31 cellular contexts compared by ENCODE assay signal in genomic region chr6:102115911-102116310, GRCh38.
"Had no signal": no experiment of that assay in that cellular context is flagged by ENCODE, and none has a peak within 500 bp of the region (broad histone marks: within the 10 kb centered on the region; RNA-seq: fewer than 3 reads in every experiment).

No MANE protein-coding gene starts in this region.

- H3K4me1 Mint-ChIP-seq: activated CD4-positive, alpha-beta T cell treated with anti-CD3 and anti-CD28 coated beads for 36 hours; activated CD4-positive, alpha-beta T cell treated with anti-CD3 and anti-CD28 coated beads, Interleukin-2, amount 10 ng/mL, durations not matched to agents 24 days and 14 days; activated CD8-positive, alpha-beta memory T cell treated with anti-CD3 and anti-CD28 coated beads, Interleukin-2, amount 10 ng/mL, durations not matched to agents 7 days and 5 days; activated naive CD4-positive, alpha-beta T cell treated with anti-CD3 and anti-CD28 coated beads, Interleukin-2, amount 50 U/mL, for 24 hours; activated naive CD8-positive, alpha-beta T cell treated with anti-CD3 and anti-CD28 coated beads for 36 hours; activated naive CD8-positive, alpha-beta T cell treated with anti-CD3 and anti-CD28 coated beads, Interleukin-2, amount 50 U/mL, for 24 hours had no signal

- H3K27ac ChIP-seq: adrenal gland, body of pancreas, cardiac muscle cell, colonic mucosa, gastrocnemius medialis, heart right ventricle had no signal

- H3K27ac Mint-ChIP-seq: activated CD4-positive, alpha-beta memory T cell treated with anti-CD3 and anti-CD28 coated beads for 36 hours; activated CD4-positive, alpha-beta T cell treated with anti-CD3 and anti-CD28 coated beads for 36 hours; activated CD4-positive, alpha-beta T cell treated with anti-CD3 and anti-CD28 coated beads, Interleukin-2, amount 10 ng/mL, durations not matched to agents 24 days and 14 days; activated CD8-positive, alpha-beta memory T cell treated with anti-CD3 and anti-CD28 coated beads, Interleukin-2, amount 10 ng/mL, durations not matched to agents 7 days and 5 days; activated CD8-positive, alpha-beta T cell treated with anti-CD3 and anti-CD28 coated beads, Interleukin-2, amount 10 ng/mL, durations not matched to agents 7 days and 5 days; activated naive CD4-positive, alpha-beta T cell treated with anti-CD3 and anti-CD28 coated beads for 36 hours; activated naive CD4-positive, alpha-beta T cell treated with anti-CD3 and anti-CD28 coated beads, Interleukin-2, amount 50 U/mL, for 24 hours; activated naive CD8-positive, alpha-beta T cell treated with anti-CD3 and anti-CD28 coated beads for 36 hours; activated naive CD8-positive, alpha-beta T cell treated with anti-CD3 and anti-CD28 coated beads, Interleukin-2, amount 50 U/mL, for 24 hours; activated T-helper 1 cell treated with anti-CD3 and anti-CD28 coated beads, Interleukin-12 subunit alpha, Interleukin-12 subunit beta, Interleukin-2, Interleukin-4 antibody, amounts not matched to agents 30 ng/mL and 10 ng/mL and 1 ng/mL, durations not matched to agents 14 hours and 24 hours and 36 hours; activated T-helper 2 cell treated with anti-CD3 and anti-CD28 coated beads, Interferon-gamma antibody, Interleukin-2, Interleukin-4, amounts not matched to agents 10 μg/mL and 5 μg/mL and 100 μg/mL, durations not matched to agents 14 hours and 24 hours and 36 hours had no signal

- H3K9me3 Mint-ChIP-seq: activated CD4-positive, alpha-beta memory T cell treated with anti-CD3 and anti-CD28 coated beads for 36 hours; activated T-helper 1 cell treated with anti-CD3 and anti-CD28 coated beads, Interleukin-12 subunit alpha, Interleukin-12 subunit beta, Interleukin-2, Interleukin-4 antibody, amounts not matched to agents 30 ng/mL and 10 ng/mL and 1 ng/mL, durations not matched to agents 14 hours and 24 hours and 36 hours had no signal

- H3K4me3 ChIP-seq: adrenal gland, body of pancreas, cardiac muscle cell, colonic mucosa, gastrocnemius medialis, heart right ventricle had no signal

- H3K36me3 Mint-ChIP-seq: activated CD4-positive, alpha-beta memory T cell treated with anti-CD3 and anti-CD28 coated beads for 36 hours; activated CD8-positive, alpha-beta memory T cell treated with anti-CD3 and anti-CD28 coated beads, Interleukin-2, amount 10 ng/mL, durations not matched to agents 7 days and 5 days; activated naive CD4-positive, alpha-beta T cell treated with anti-CD3 and anti-CD28 coated beads, Interleukin-2, amount 50 U/mL, for 24 hours; activated naive CD8-positive, alpha-beta T cell treated with anti-CD3 and anti-CD28 coated beads for 36 hours had no signal

- DNase-seq: activated CD4-positive, alpha-beta memory T cell treated with anti-CD3 and anti-CD28 coated beads for 36 hours; activated CD4-positive, alpha-beta T cell treated with anti-CD3 and anti-CD28 coated beads for 36 hours; activated CD4-positive, alpha-beta T cell treated with anti-CD3 and anti-CD28 coated beads, Interleukin-2, amount 10 ng/mL, durations not matched to agents 24 days and 14 days; activated CD4-positive, CD25-positive, alpha-beta regulatory T cell; activated CD4-positive, CD25-positive, alpha-beta regulatory T cell treated with anti-CD3 and anti-CD28 coated beads, Interleukin-2, amount 50 U/mL, for 72 hours; activated CD8-positive, alpha-beta memory T cell treated with anti-CD3 and anti-CD28 coated beads, Interleukin-2, amount 10 ng/mL, durations not matched to agents 7 days and 5 days; activated CD8-positive, alpha-beta memory T cell treated with anti-CD3 and anti-CD28 coated beads, Interleukin-2, amount 50 U/mL, for 4 hours; activated CD8-positive, alpha-beta T cell treated with anti-CD3 and anti-CD28 coated beads, Interleukin-2, amount 10 ng/mL, durations not matched to agents 7 days and 5 days; activated effector memory CD4-positive, alpha-beta T cell treated with anti-CD3 and anti-CD28 coated beads, Interleukin-2, amount 50 U/mL, for 16 hours; activated naive CD4-positive, alpha-beta T cell treated with anti-CD3 and anti-CD28 coated beads for 36 hours; activated naive CD8-positive, alpha-beta T cell treated with anti-CD3 and anti-CD28 coated beads for 36 hours; activated naive CD8-positive, alpha-beta T cell treated with anti-CD3 and anti-CD28 coated beads, Interleukin-2, amount 50 U/mL, for 24 hours; activated T-cell treated with anti-CD3 and anti-CD28 coated beads, Interleukin-2, amount 50 U/mL, for 1 hour; activated T-cell treated with anti-CD3 and anti-CD28 coated beads, Interleukin-2, amount 50 U/mL, for 48 hours; adrenal gland; amygdala; aorta; body of pancreas; central memory CD4-positive, alpha-beta T cell; cerebellar nuclear complex; colonic mucosa; effector CD8-positive, alpha-beta T cell; foreskin fibroblast; gastrocnemius medialis; heart right ventricle; T-helper 2 cell had no signal

- H3K27me3 Mint-ChIP-seq: activated CD4-positive, alpha-beta memory T cell treated with anti-CD3 and anti-CD28 coated beads for 36 hours; activated CD4-positive, alpha-beta T cell treated with anti-CD3 and anti-CD28 coated beads for 36 hours; activated CD4-positive, alpha-beta T cell treated with anti-CD3 and anti-CD28 coated beads, Interleukin-2, amount 10 ng/mL, durations not matched to agents 24 days and 14 days; activated CD8-positive, alpha-beta memory T cell treated with anti-CD3 and anti-CD28 coated beads, Interleukin-2, amount 10 ng/mL, durations not matched to agents 7 days and 5 days; activated naive CD4-positive, alpha-beta T cell treated with anti-CD3 and anti-CD28 coated beads, Interleukin-2, amount 50 U/mL, for 24 hours; activated naive CD8-positive, alpha-beta T cell treated with anti-CD3 and anti-CD28 coated beads for 36 hours; activated naive CD8-positive, alpha-beta T cell treated with anti-CD3 and anti-CD28 coated beads, Interleukin-2, amount 50 U/mL, for 24 hours had no signal

- ATAC-seq: activated CD4-positive, alpha-beta T cell treated with anti-CD3 and anti-CD28 coated beads for 36 hours; activated CD8-positive, alpha-beta memory T cell treated with anti-CD3 and anti-CD28 coated beads, Interleukin-2, amount 10 ng/mL, durations not matched to agents 7 days and 5 days; activated CD8-positive, alpha-beta T cell treated with anti-CD3 and anti-CD28 coated beads, Interleukin-2, amount 10 ng/mL, durations not matched to agents 7 days and 5 days; activated naive CD8-positive, alpha-beta T cell treated with anti-CD3 and anti-CD28 coated beads, Interleukin-2, amount 50 U/mL, for 24 hours; body of pancreas; esophagus mucosa; gastrocnemius medialis; heart right ventricle had no signal

- H3K4me1 ChIP-seq: adrenal gland, body of pancreas, colonic mucosa, gastrocnemius medialis, heart right ventricle had no signal

- H3K36me3 ChIP-seq: adrenal gland, cardiac muscle cell, colonic mucosa, gastrocnemius medialis, heart right ventricle had no signal

- H3K27me3 ChIP-seq: adrenal gland, body of pancreas, cardiac muscle cell, colonic mucosa, gastrocnemius medialis, heart right ventricle had no signal

- H3K4me3 Mint-ChIP-seq: activated CD4-positive, alpha-beta memory T cell treated with anti-CD3 and anti-CD28 coated beads for 36 hours; activated CD4-positive, alpha-beta T cell treated with anti-CD3 and anti-CD28 coated beads for 36 hours; activated CD4-positive, alpha-beta T cell treated with anti-CD3 and anti-CD28 coated beads, Interleukin-2, amount 10 ng/mL, durations not matched to agents 24 days and 14 days; activated CD8-positive, alpha-beta memory T cell treated with anti-CD3 and anti-CD28 coated beads, Interleukin-2, amount 10 ng/mL, durations not matched to agents 7 days and 5 days; activated CD8-positive, alpha-beta T cell treated with anti-CD3 and anti-CD28 coated beads, Interleukin-2, amount 10 ng/mL, durations not matched to agents 7 days and 5 days; activated naive CD4-positive, alpha-beta T cell treated with anti-CD3 and anti-CD28 coated beads for 36 hours; activated naive CD4-positive, alpha-beta T cell treated with anti-CD3 and anti-CD28 coated beads, Interleukin-2, amount 50 U/mL, for 24 hours; activated naive CD8-positive, alpha-beta T cell treated with anti-CD3 and anti-CD28 coated beads for 36 hours; activated naive CD8-positive, alpha-beta T cell treated with anti-CD3 and anti-CD28 coated beads, Interleukin-2, amount 50 U/mL, for 24 hours; activated T-helper 1 cell treated with anti-CD3 and anti-CD28 coated beads, Interleukin-12 subunit alpha, Interleukin-12 subunit beta, Interleukin-2, Interleukin-4 antibody, amounts not matched to agents 30 ng/mL and 10 ng/mL and 1 ng/mL, durations not matched to agents 14 hours and 24 hours and 36 hours had no signal

- H3K9me3 ChIP-seq: adrenal gland, colonic mucosa, gastrocnemius medialis had no signal
